ENCODE assay signal across 8 cellular contexts in genomic region chr4:111937368-111937767, GRCh38.
A peak's percentile ranks its signal among the peaks of the same experiment; 100 is the strongest.
DNase-seq lines count a peak whose midpoint lies in the region; ATAC-seq and TF ChIP-seq lines count a peak whose summit lies in the region.

No MANE protein-coding gene starts in this region.

- POLR2A ChIA-PET in RWPE1 (lab: Yijun Ruan, JAX; ENCODE audit: low non-redundant PET) = no interaction called here

- peak; percentile 34 for TF ChIP-seq CTCF in RWPE1 (conservative IDR thresholded peaks at IDR 0.05; ENCODE audit: low read depth)

- DNase-seq in COLO829 (ENCODE audit: low spot score) (peak; percentile 78), RWPE1 (ENCODE audit: low spot score) (peak; percentile 45), kidney tubule cell (ENCODE audit: low spot score) (peak; percentile 7), iPS-NIHi7 (ENCODE audit: extremely low spot score) (no peak), AG08396 (ENCODE audit: low spot score) (no peak)
- DNase-seq in stimulated activated naive CD8-positive, alpha-beta T cell treated with anti-CD3 and anti-CD28 coated beads, Interleukin-15, Interleukin-2, amounts not matched to agents 100 U/mL and 50 U/mL, for 24 hours = no peak

- no peak overlapping the region for H3K27ac ChIP-seq in RWPE1

- CTCF ChIA-PET in RWPE1 (lab: Yijun Ruan, JAX) = interaction anchor here (0.6 to 1.0 kb wide), 5 partner anchors 8 to 1311 kb away, joined by 3 to 4 read pairs (median 3); no protein-coding TSS in a partner anchor

- peak; percentile 86 for ATAC-seq in GM19395 (IDR thresholded peaks at IDR 0.05; ENCODE audit: unreplicated experiment)
- peak; percentile 76 for ATAC-seq in HG03520 (IDR thresholded peaks at IDR 0.05; ENCODE audit: unreplicated experiment)
- ATAC-seq in stimulated activated naive CD8-positive, alpha-beta T cell treated with anti-CD3 and anti-CD28 coated beads, Interleukin-15, Interleukin-2, amounts not matched to agents 100 U/mL and 50 U/mL, for 24 hours = no peak

Comparison
In these comparisons a context has a peak if more than half of its experiments do, and no peak if none do; other contexts are left out.
1. DNase-seq: peak in COLO829 (single experiment), RWPE1 (single experiment) and kidney tubule cell (single experiment); none in iPS-NIHi7 (single experiment), stimulated activated naive CD8-positive, alpha-beta T cell treated with anti-CD3 and anti-CD28 coated beads, Interleukin-15, Interleukin-2, amounts not matched to agents 100 U/mL and 50 U/mL, for 24 hours (single experiment) and AG08396 (single experiment).